1 cellular context compared by ENCODE assay signal in the genomic region with DNA sequence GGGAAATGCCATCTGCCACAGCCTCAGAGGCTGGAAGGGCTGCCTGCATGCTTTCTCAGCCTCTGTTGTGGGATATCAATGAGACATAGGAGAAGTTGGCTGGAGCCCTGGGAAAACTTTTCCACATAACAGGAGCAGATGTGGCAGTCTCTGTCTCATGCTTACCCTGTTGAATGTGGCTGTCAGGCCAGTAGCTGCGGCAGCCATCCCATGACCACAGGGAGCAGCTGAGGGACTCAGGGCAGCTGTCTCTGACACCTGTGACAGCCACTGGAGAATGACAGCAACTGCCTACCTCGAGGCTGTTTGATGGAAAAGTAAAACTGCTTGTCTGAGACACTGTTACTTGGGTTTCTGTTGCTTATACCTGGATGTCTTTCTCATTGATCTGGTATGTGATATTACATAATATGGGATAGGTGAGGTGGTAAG.
TF ChIP-seq lines count a peak whose summit lies in the region.

No MANE protein-coding gene starts in this region.

TF ChIP-seq in SK-N-SH, 30 proteins besides CTCF, POLR2A, EP300 and RAD21 (continued from another document):
- no peak for TF ChIP-seq USF2 (IDR thresholded peaks at IDR 0.05; ENCODE audit: borderline replicate concordance, low read depth, low read length)
- TF ChIP-seq FOSL2 (IDR thresholded peaks at IDR 0.05; ENCODE audit: borderline replicate concordance, low read depth), result no peak
- TF ChIP-seq POLR2AphosphoS5 (IDR thresholded peaks at IDR 0.05; ENCODE audit: low read depth, low read length), result no peak
- no peak for TF ChIP-seq FOXM1 (IDR thresholded peaks at IDR 0.05; ENCODE audit: low read depth)
- no peak for TF ChIP-seq GABPA (IDR thresholded peaks at IDR 0.05; ENCODE audit: low read depth)
- TF ChIP-seq, protein P1, sequence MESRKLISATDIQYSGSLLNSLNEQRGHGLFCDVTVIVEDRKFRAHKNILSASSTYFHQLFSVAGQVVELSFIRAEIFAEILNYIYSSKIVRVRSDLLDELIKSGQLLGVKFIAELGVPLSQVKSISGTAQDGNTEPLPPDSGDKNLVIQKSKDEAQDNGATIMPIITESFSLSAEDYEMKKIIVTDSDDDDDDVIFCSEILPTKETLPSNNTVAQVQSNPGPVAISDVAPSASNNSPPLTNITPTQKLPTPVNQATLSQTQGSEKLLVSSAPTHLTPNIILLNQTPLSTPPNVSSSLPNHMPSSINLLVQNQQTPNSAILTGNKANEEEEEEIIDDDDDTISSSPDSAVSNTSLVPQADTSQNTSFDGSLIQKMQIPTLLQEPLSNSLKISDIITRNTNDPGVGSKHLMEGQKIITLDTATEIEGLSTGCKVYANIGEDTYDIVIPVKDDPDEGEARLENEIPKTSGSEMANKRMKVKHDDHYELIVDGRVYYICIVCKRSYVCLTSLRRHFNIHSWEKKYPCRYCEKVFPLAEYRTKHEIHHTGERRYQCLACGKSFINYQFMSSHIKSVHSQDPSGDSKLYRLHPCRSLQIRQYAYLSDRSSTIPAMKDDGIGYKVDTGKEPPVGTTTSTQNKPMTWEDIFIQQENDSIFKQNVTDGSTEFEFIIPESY (IDR thresholded peaks at IDR 0.05; ENCODE audit: borderline replicate concordance, low read depth), result no peak
- TF ChIP-seq TAF1 (IDR thresholded peaks at IDR 0.05; ENCODE audit: borderline replicate concordance, low read depth, low read length), result no peak
- no peak for TF ChIP-seq JUND (IDR thresholded peaks at IDR 0.05)
TF ChIP-seq in SK-N-SH: peak in this region for 0.
